14 cellular contexts compared by ENCODE assay signal in the genomic region with DNA sequence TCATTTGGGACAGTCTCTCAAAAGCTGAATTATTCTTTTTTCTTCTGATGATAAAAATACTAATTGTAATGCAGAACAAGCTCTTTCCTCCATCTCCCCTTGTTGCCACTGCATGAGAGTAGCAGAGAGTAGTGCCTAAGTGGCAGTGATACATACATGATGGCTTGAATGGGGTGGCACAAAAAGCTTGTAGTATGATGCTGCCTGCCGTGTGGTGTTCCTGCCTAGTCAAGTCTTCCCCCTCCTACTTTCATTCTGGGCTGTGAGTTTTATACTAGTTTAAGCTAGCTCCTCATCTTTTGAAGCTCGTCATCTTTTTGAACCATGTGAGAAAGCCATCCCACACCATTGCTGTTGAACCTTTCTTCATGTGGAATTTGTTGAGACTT.
DNase-seq lines count a peak whose midpoint lies in the region; ATAC-seq, FAIRE-seq and TF ChIP-seq lines count a peak whose summit lies in the region.
"Had no signal": no experiment of that assay in that cellular context is flagged by ENCODE, and none has a peak within 500 bp of the region (broad histone marks: within the 10 kb centered on the region; RNA-seq: fewer than 3 reads in every experiment).

No MANE protein-coding gene starts in this region.

- peak; percentile 27 to 31 for ATAC-seq in stimulated activated naive B cell treated with anti-CD40 and anti-IgM and Interleukin-4, amounts not matched to agents 10 μg/mL and 1 μg/mL and 100 μg/mL, for 72 hours (replicated peaks)
- ATAC-seq in gastroesophageal sphincter, result no peak
- ATAC-seq: HCT116 had no signal

- H3K9me3 ChIP-seq in Loucy (ENCODE audit: insufficient read depth, low read depth, low read length), result no peaks in the 10 kb centered on the region
- no peaks in the 10 kb centered on the region for H3K9me3 ChIP-seq in gastroesophageal sphincter
- no peaks in the 10 kb centered on the region for H3K9me3 ChIP-seq in kidney (ENCODE audit: control insufficient read depth in 1 of 2, low read length in 2 of 2)

- peak overlapping the region; percentile 52 for H3K4me2 ChIP-seq in Loucy (ENCODE audit: low read depth, low read length, poor library complexity, severe bottlenecking)

- no peak overlapping the region for H3K27ac Mint-ChIP-seq in activated CD4-positive, alpha-beta memory T cell treated with anti-CD3 and anti-CD28 coated beads for 36 hours
- H3K27ac Mint-ChIP-seq in activated CD4-positive, alpha-beta memory T cell treated with anti-CD3 and anti-CD28 coated beads, Interleukin-2, amount 10 ng/mL, durations not matched to agents 7 days and 5 days, result no peak overlapping the region
- H3K27ac Mint-ChIP-seq in dendritic cell treated with granulocyte-macrophage colony-stimulating factor and Interleukin-4, amounts not matched to agents 40 ng/mL and 50 ng/mL, for 4 days, result peak overlapping the region; percentile 82
- H3K27ac Mint-ChIP-seq in stimulated activated naive B cell treated with anti-CD40 and anti-IgM and Interleukin-4, amounts not matched to agents 10 μg/mL and 1 μg/mL and 100 μg/mL, for 72 hours, result peak overlapping the region; percentile 57
- H3K27ac Mint-ChIP-seq: nephron progenitor cell had no signal

- H2AFZ ChIP-seq in Loucy (ENCODE audit: low read length), result peak overlapping the region; percentile 41; the same call in 1 of the 2 replicates

- TF ChIP-seq POLR2A in gastroesophageal sphincter (IDR thresholded peaks at IDR 0.05), result no peak

- no peak overlapping the region for H3K4me3 ChIP-seq in Loucy (ENCODE audit: low read length, poor library complexity, severe bottlenecking)
- no peak overlapping the region for H3K4me3 ChIP-seq in gastroesophageal sphincter
- no peak overlapping the region for H3K4me3 ChIP-seq in kidney (ENCODE audit: low read length in 2 of 2)

- no peak for FAIRE-seq in kidney (lab: Jason Lieb, UNC)

- H3K36me3 ChIP-seq in Loucy (ENCODE audit: insufficient read depth, low read length) (no peaks in the 10 kb centered on the region), gastroesophageal sphincter (no peaks in the 10 kb centered on the region), kidney (ENCODE audit: control insufficient read depth in 1 of 2, insufficient read depth in 2 of 2, low read length in 2 of 2) (no peaks in the 10 kb centered on the region)

- intact Hi-C loops in activated CD4-positive, alpha-beta memory T cell treated with anti-CD3 and anti-CD28 coated beads for 36 hours (cut with micrococcal nuclease), result no loop called here
- intact Hi-C loops in dendritic cell treated with granulocyte-macrophage colony-stimulating factor and Interleukin-4, amounts not matched to agents 40 ng/mL and 50 ng/mL, for 4 days (cut with micrococcal nuclease), result no loop called here
- intact Hi-C loops in kidney (cut with DNase I), result no loop called here

- peaks cover 2% of the 10 kb centered on the region for H3K36me3 Mint-ChIP-seq in activated CD4-positive, alpha-beta memory T cell treated with anti-CD3 and anti-CD28 coated beads for 36 hours
- H3K36me3 Mint-ChIP-seq in activated CD4-positive, alpha-beta memory T cell treated with anti-CD3 and anti-CD28 coated beads, Interleukin-2, amount 10 ng/mL, durations not matched to agents 7 days and 5 days (ENCODE audit: low read depth), result peaks cover 31% of the 10 kb centered on the region
- H3K36me3 Mint-ChIP-seq in dendritic cell treated with granulocyte-macrophage colony-stimulating factor and Interleukin-4, amounts not matched to agents 40 ng/mL and 50 ng/mL, for 4 days (ENCODE audit: low read depth), result no peaks in the 10 kb centered on the region
- no peaks in the 10 kb centered on the region for H3K36me3 Mint-ChIP-seq in stimulated activated naive B cell treated with anti-CD40 and anti-IgM and Interleukin-4, amounts not matched to agents 10 μg/mL and 1 μg/mL and 100 μg/mL, for 72 hours

- H3K27me3 ChIP-seq in Loucy (ENCODE audit: insufficient read depth, low read length, poor library complexity, severe bottlenecking) (no peaks in the 10 kb centered on the region), gastroesophageal sphincter (no peaks in the 10 kb centered on the region)

- no peaks in the 10 kb centered on the region for H3F3A ChIP-seq in Loucy (ENCODE audit: low read depth)

- H3K4me1 Mint-ChIP-seq in activated CD4-positive, alpha-beta memory T cell treated with anti-CD3 and anti-CD28 coated beads for 36 hours (ENCODE audit: low read depth), result peaks cover 41% of the 10 kb centered on the region
- peaks cover 24% of the 10 kb centered on the region for H3K4me1 Mint-ChIP-seq in activated CD4-positive, alpha-beta memory T cell treated with anti-CD3 and anti-CD28 coated beads, Interleukin-2, amount 10 ng/mL, durations not matched to agents 7 days and 5 days
- H3K4me1 Mint-ChIP-seq in dendritic cell treated with granulocyte-macrophage colony-stimulating factor and Interleukin-4, amounts not matched to agents 40 ng/mL and 50 ng/mL, for 4 days (ENCODE audit: low read depth), result peaks cover 41% of the 10 kb centered on the region
- peaks cover 39 to 65% of the 10 kb centered on the region in 2 donors for H3K4me1 Mint-ChIP-seq in stimulated activated naive B cell treated with anti-CD40 and anti-IgM and Interleukin-4, amounts not matched to agents 10 μg/mL and 1 μg/mL and 100 μg/mL, for 72 hours

- H4K20me1 ChIP-seq in Loucy (ENCODE audit: insufficient read depth, low read length, poor library complexity, severe bottlenecking), result no peaks in the 10 kb centered on the region

- no peak overlapping the region for H3K4me3 Mint-ChIP-seq in activated CD4-positive, alpha-beta memory T cell treated with anti-CD3 and anti-CD28 coated beads for 36 hours
- H3K4me3 Mint-ChIP-seq in activated CD4-positive, alpha-beta memory T cell treated with anti-CD3 and anti-CD28 coated beads, Interleukin-2, amount 10 ng/mL, durations not matched to agents 7 days and 5 days, result no peak overlapping the region
- H3K4me3 Mint-ChIP-seq in dendritic cell treated with granulocyte-macrophage colony-stimulating factor and Interleukin-4, amounts not matched to agents 40 ng/mL and 50 ng/mL, for 4 days, result no peak overlapping the region
- peak overlapping the region in 1 of 2 donors; percentile 41 for H3K4me3 Mint-ChIP-seq in stimulated activated naive B cell treated with anti-CD40 and anti-IgM and Interleukin-4, amounts not matched to agents 10 μg/mL and 1 μg/mL and 100 μg/mL, for 72 hours
- H3K4me3 Mint-ChIP-seq: nephron progenitor cell had no signal

- POLR2A ChIA-PET in activated CD4-positive, alpha-beta memory T cell treated with anti-CD3 and anti-CD28 coated beads for 36 hours (lab: Charles Lee), result interaction anchor here (0.7 to 1.6 kb wide), 2 partner anchors 14 to 228 kb away, joined by 3 to 5 read pairs; no protein-coding TSS in a partner anchor
- POLR2A ChIA-PET in activated CD4-positive, alpha-beta memory T cell treated with anti-CD3 and anti-CD28 coated beads, Interleukin-2, amount 10 ng/mL, durations not matched to agents 7 days and 5 days (lab: Charles Lee), result interaction anchor here (0.8 to 1.8 kb wide), 6 partner anchors 20 to 230 kb away, joined by 3 to 6 read pairs (median 4); partner anchors contain the start of gene NFKBIZ

- no peaks in the 10 kb centered on the region for H3K9me2 ChIP-seq in Loucy (replicated peaks; ENCODE audit: low read depth, low read length)

- peaks cover 36% of the 10 kb centered on the region for H3K4me1 ChIP-seq in Loucy (ENCODE audit: insufficient read depth, low read length, poor library complexity, severe bottlenecking)
- no peaks in the 10 kb centered on the region for H3K4me1 ChIP-seq in gastroesophageal sphincter
- no peaks in the 10 kb centered on the region for H3K4me1 ChIP-seq in kidney (ENCODE audit: control insufficient read depth in 1 of 2, insufficient read depth in 1 of 2, low read depth in 1 of 2, low read length in 2 of 2)

- no peak for TF ChIP-seq CTCF in Loucy (conservative IDR thresholded peaks at IDR 0.05; ENCODE audit: low read length)
- TF ChIP-seq CTCF in gastroesophageal sphincter (IDR thresholded peaks at IDR 0.05), result no peak
- no peak for TF ChIP-seq CTCF in kidney (IDR thresholded peaks at IDR 0.05; ENCODE audit: borderline replicate concordance, extremely low read depth, insufficient read depth)

- DNase-seq in activated CD4-positive, alpha-beta memory T cell treated with anti-CD3 and anti-CD28 coated beads for 36 hours, result peak; percentile 38
- DNase-seq in activated CD4-positive, alpha-beta memory T cell treated with anti-CD3 and anti-CD28 coated beads, Interleukin-2, amount 10 ng/mL, durations not matched to agents 7 days and 5 days, result no peak
- no peak for DNase-seq in stimulated activated naive B cell treated with anti-CD40 and anti-IgM and Interleukin-4, amounts not matched to agents 10 μg/mL and 1 μg/mL and 100 μg/mL, for 72 hours
- DNase-seq in NCI-H82 treated with DMSO at 0.1 percent for 48 hours (lab: John Stamatoyannopoulos, UW; ENCODE audit: unreplicated experiment), result no peak
- DNase-seq in kidney, result no peak
- DNase-seq: ACHN, NCI-H1694 treated with DMSO at 0.1 percent for 48 hours, NCI-H446, nephron progenitor cell, SHP77 had no signal

- no peak overlapping the region for H3K27ac ChIP-seq in gastroesophageal sphincter
- no peak overlapping the region for H3K27ac ChIP-seq in kidney (ENCODE audit: low read depth in 2 of 2, low read length in 2 of 2)

- H3K27me3 Mint-ChIP-seq in activated CD4-positive, alpha-beta memory T cell treated with anti-CD3 and anti-CD28 coated beads for 36 hours, result no peaks in the 10 kb centered on the region
- peaks cover 4% of the 10 kb centered on the region for H3K27me3 Mint-ChIP-seq in activated CD4-positive, alpha-beta memory T cell treated with anti-CD3 and anti-CD28 coated beads, Interleukin-2, amount 10 ng/mL, durations not matched to agents 7 days and 5 days
- H3K27me3 Mint-ChIP-seq in dendritic cell treated with granulocyte-macrophage colony-stimulating factor and Interleukin-4, amounts not matched to agents 40 ng/mL and 50 ng/mL, for 4 days, result no peaks in the 10 kb centered on the region
- no peaks in the 10 kb centered on the region for H3K27me3 Mint-ChIP-seq in stimulated activated naive B cell treated with anti-CD40 and anti-IgM and Interleukin-4, amounts not matched to agents 10 μg/mL and 1 μg/mL and 100 μg/mL, for 72 hours

- CTCF ChIA-PET in activated CD4-positive, alpha-beta memory T cell treated with anti-CD3 and anti-CD28 coated beads for 36 hours (lab: Charles Lee), result no interaction called here
- CTCF ChIA-PET in activated CD4-positive, alpha-beta memory T cell treated with anti-CD3 and anti-CD28 coated beads, Interleukin-2, amount 10 ng/mL, durations not matched to agents 7 days and 5 days (lab: Charles Lee), result no interaction called here

- H3K9ac ChIP-seq in Loucy (ENCODE audit: low read depth, low read length, poor library complexity, severe bottlenecking), result peak overlapping the region; percentile 59
- H3K9ac ChIP-seq in kidney (ENCODE audit: low read length in 2 of 2), result no peak overlapping the region

- no peak for TF ChIP-seq EP300 in gastroesophageal sphincter (IDR thresholded peaks at IDR 0.05)

- H3K79me2 ChIP-seq in Loucy (ENCODE audit: insufficient read depth, low read length), result no peaks in the 10 kb centered on the region

- WGBS in gastroesophageal sphincter (ENCODE audit: low coverage in 1 of 2), 2 donors, result 79 to 85% methylated on average over 2 of the region's 2 CpGs

- H3K9me3 Mint-ChIP-seq in activated CD4-positive, alpha-beta memory T cell treated with anti-CD3 and anti-CD28 coated beads for 36 hours, result no peaks in the 10 kb centered on the region
- H3K9me3 Mint-ChIP-seq in activated CD4-positive, alpha-beta memory T cell treated with anti-CD3 and anti-CD28 coated beads, Interleukin-2, amount 10 ng/mL, durations not matched to agents 7 days and 5 days, result peaks cover 27% of the 10 kb centered on the region
- H3K9me3 Mint-ChIP-seq in dendritic cell treated with granulocyte-macrophage colony-stimulating factor and Interleukin-4, amounts not matched to agents 40 ng/mL and 50 ng/mL, for 4 days, result no peaks in the 10 kb centered on the region
- H3K9me3 Mint-ChIP-seq in stimulated activated naive B cell treated with anti-CD40 and anti-IgM and Interleukin-4, amounts not matched to agents 10 μg/mL and 1 μg/mL and 100 μg/mL, for 72 hours, result peaks cover 14 to 16% of the 10 kb centered on the region in 2 donors
- H3K9me3 Mint-ChIP-seq: nephron progenitor cell had no signal

Comparison
In these comparisons a context has a peak if more than half of its experiments do, and no peak if none do; other contexts are left out.
1. H3K27ac Mint-ChIP-seq: peak in dendritic cell treated with granulocyte-macrophage colony-stimulating factor and Interleukin-4, amounts not matched to agents 40 ng/mL and 50 ng/mL, for 4 days (single experiment) and stimulated activated naive B cell treated with anti-CD40 and anti-IgM and Interleukin-4, amounts not matched to agents 10 μg/mL and 1 μg/mL and 100 μg/mL, for 72 hours (single experiment); none in activated CD4-positive, alpha-beta memory T cell treated with anti-CD3 and anti-CD28 coated beads for 36 hours (single experiment) and activated CD4-positive, alpha-beta memory T cell treated with anti-CD3 and anti-CD28 coated beads, Interleukin-2, amount 10 ng/mL, durations not matched to agents 7 days and 5 days (single experiment).